Comparison of ENCODE assay signal across 11 cellular contexts in the genomic region with DNA sequence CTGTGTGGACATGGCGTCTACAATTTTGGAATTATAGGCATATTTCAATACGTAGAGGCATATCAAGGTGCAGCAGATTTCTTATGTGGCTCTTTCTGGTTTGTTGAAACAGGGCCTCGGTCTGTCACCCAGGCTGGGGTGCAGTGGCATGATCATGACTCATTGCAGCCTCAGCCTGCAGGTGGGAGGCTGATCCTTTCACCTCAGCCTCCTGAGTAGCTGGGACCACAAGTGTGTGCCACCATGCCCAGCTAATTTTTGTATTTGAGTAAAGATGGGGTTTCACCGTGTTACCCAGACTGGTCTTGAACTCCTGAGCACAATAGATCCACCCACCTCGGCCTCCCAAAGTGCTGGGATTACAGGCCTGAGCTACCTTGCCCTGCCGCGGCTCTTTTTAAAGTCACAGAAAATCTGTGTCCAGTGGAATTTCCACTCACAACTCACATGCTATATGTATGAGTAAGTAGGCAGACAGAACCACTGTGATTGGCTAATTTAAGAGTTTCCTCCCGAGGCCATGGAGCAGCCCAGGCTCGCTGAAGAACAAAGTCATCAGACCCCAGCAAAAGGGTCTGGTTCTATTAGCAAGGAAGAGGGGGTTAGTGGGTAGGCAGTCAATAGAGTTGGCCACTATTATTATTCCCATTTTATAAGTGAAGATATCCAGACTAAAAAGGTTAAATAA. TPM values are rescaled to one million over a fixed set of nuclear protein-coding genes. Genes with fewer than 3 reads are reported as not detected.
DNase-seq lines count a peak whose midpoint lies in the region; ATAC-seq, FAIRE-seq and TF ChIP-seq lines count a peak whose summit lies in the region.
"Had no signal": no experiment of that assay in that cellular context is flagged by ENCODE, and none has a peak within 500 bp of the region (broad histone marks: within the 10 kb centered on the region; RNA-seq: fewer than 3 reads in every experiment).

No MANE protein-coding gene starts in this region.

- no peaks in the 10 kb centered on the region for H3K9me3 ChIP-seq in MM.1S (replicated peaks; ENCODE audit: insufficient read depth, low read length)

- no peaks in the 10 kb centered on the region for H3K9me3 Mint-ChIP-seq in activated CD4-positive, alpha-beta T cell treated with anti-CD3 and anti-CD28 coated beads, Interleukin-2, amount 10 ng/mL, durations not matched to agents 24 days and 14 days
- no peaks in the 10 kb centered on the region for H3K9me3 Mint-ChIP-seq in activated naive CD4-positive, alpha-beta T cell treated with anti-CD3 and anti-CD28 coated beads, Interleukin-2, amount 50 U/mL, for 72 hours

- no peak overlapping the region for H3K4me3 ChIP-seq in MM.1S (ENCODE audit: low read length)
- H3K4me3 ChIP-seq: dorsolateral prefrontal cortex had no signal

- no peak for TF ChIP-seq POLR2A in GM12892 (IDR thresholded peaks at IDR 0.05; ENCODE audit: low read depth, low read length)

- no peak for TF ChIP-seq CTCF in MM.1S (IDR thresholded peaks at IDR 0.05; ENCODE audit: low read length)

- H3K4me1 ChIP-seq in MM.1S (ENCODE audit: low read length), result no peaks in the 10 kb centered on the region

- H4K20me1 ChIP-seq in MM.1S (ENCODE audit: insufficient read depth, low read length), result no peaks in the 10 kb centered on the region

- peaks cover 46% of the 10 kb centered on the region for H3K4me1 Mint-ChIP-seq in activated CD4-positive, alpha-beta T cell treated with anti-CD3 and anti-CD28 coated beads, Interleukin-2, amount 10 ng/mL, durations not matched to agents 24 days and 14 days

- no peaks in the 10 kb centered on the region for H3K79me2 ChIP-seq in MM.1S (ENCODE audit: low read length)

- no peak overlapping the region for H3K4me2 ChIP-seq in MM.1S (ENCODE audit: low read depth, low read length)

- H3K27ac Mint-ChIP-seq in activated CD4-positive, alpha-beta T cell treated with anti-CD3 and anti-CD28 coated beads, Interleukin-2, amount 10 ng/mL, durations not matched to agents 24 days and 14 days, result no peak overlapping the region
- H3K27ac Mint-ChIP-seq in activated naive CD4-positive, alpha-beta T cell treated with anti-CD3 and anti-CD28 coated beads, Interleukin-2, amount 50 U/mL, for 72 hours, result peak overlapping the region in 1 of 2 donors; percentile 79

- no peak overlapping the region for H3K9ac ChIP-seq in MM.1S (ENCODE audit: low read length)

- no peaks in the 10 kb centered on the region for H3F3A ChIP-seq in MM.1S (ENCODE audit: insufficient read depth, low read length)

- H3K36me3 Mint-ChIP-seq in activated CD4-positive, alpha-beta T cell treated with anti-CD3 and anti-CD28 coated beads, Interleukin-2, amount 10 ng/mL, durations not matched to agents 24 days and 14 days (ENCODE audit: low read depth), result peaks cover 25% of the 10 kb centered on the region
- H3K36me3 Mint-ChIP-seq in activated naive CD4-positive, alpha-beta T cell treated with anti-CD3 and anti-CD28 coated beads, Interleukin-2, amount 50 U/mL, for 72 hours, result peaks cover 0 to 17% of the 10 kb centered on the region in 2 donors

- no peak overlapping the region for H3K27ac ChIP-seq in MM.1S (ENCODE audit: low read length)
- H3K27ac ChIP-seq: dorsolateral prefrontal cortex had no signal

- peak; percentile 50 to 72 for ATAC-seq in activated naive CD4-positive, alpha-beta T cell treated with anti-CD3 and anti-CD28 coated beads, Interleukin-2, amount 50 U/mL, for 72 hours
- no peak for ATAC-seq in GM21515 (IDR thresholded peaks at IDR 0.05; ENCODE audit: unreplicated experiment)
- no peak for ATAC-seq in GM21576 (IDR thresholded peaks at IDR 0.05; ENCODE audit: unreplicated experiment)
- ATAC-seq: left ventricle myocardium superior had no signal

- FAIRE-seq in GM12892 (lab: Jason Lieb, UNC), result peak; percentile 90

- intact Hi-C loops in activated CD4-positive, alpha-beta T cell treated with anti-CD3 and anti-CD28 coated beads, Interleukin-2, amount 10 ng/mL, durations not matched to agents 24 days and 14 days (cut with micrococcal nuclease), result loop anchor here (5.0 kb wide), 1 partner anchor 1972 kb away; no protein-coding TSS in a partner anchor

- H3K27me3 ChIP-seq in MM.1S (replicated peaks; ENCODE audit: insufficient read depth, low read length), result no peaks in the 10 kb centered on the region

- H3K4me3 Mint-ChIP-seq in activated CD4-positive, alpha-beta T cell treated with anti-CD3 and anti-CD28 coated beads, Interleukin-2, amount 10 ng/mL, durations not matched to agents 24 days and 14 days, result peak overlapping the region; percentile 40

- no peak overlapping the region for H2AFZ ChIP-seq in MM.1S (ENCODE audit: low read length)

- no peak for DNase-seq in GM12892 (ENCODE audit: insufficient read length)
- DNase-seq in activated CD4-positive, alpha-beta T cell treated with anti-CD3 and anti-CD28 coated beads, Interleukin-2, amount 10 ng/mL, durations not matched to agents 24 days and 14 days, result peak; percentile 73
- DNase-seq in activated naive CD4-positive, alpha-beta T cell treated with anti-CD3 and anti-CD28 coated beads, Interleukin-2, amount 50 U/mL, for 72 hours (ENCODE audit: low spot score in 2 of 2), result peak in 1 of 2 donors; percentile 73
- peak; percentile 35 to 72 for DNase-seq in stimulated activated CD4-positive, alpha-beta T cell treated with anti-CD3 and anti-CD28 coated beads, Interleukin-4, amount 100 ng/mL, for 4 hours
- no peak for DNase-seq in MM.1S
- DNase-seq in globus pallidus (ENCODE audit: low spot score), result no peak
- DNase-seq: dorsolateral prefrontal cortex, left ventricle myocardium superior, NCI-H526 had no signal

- no peaks in the 10 kb centered on the region for H3K9me2 ChIP-seq in MM.1S (replicated peaks; ENCODE audit: insufficient read depth, low read length)

- H3K36me3 ChIP-seq in MM.1S (replicated peaks; ENCODE audit: insufficient read depth, low read length), result no peaks in the 10 kb centered on the region

- no peaks in the 10 kb centered on the region for H3K27me3 Mint-ChIP-seq in activated CD4-positive, alpha-beta T cell treated with anti-CD3 and anti-CD28 coated beads, Interleukin-2, amount 10 ng/mL, durations not matched to agents 24 days and 14 days

RNA-seq across cellular contexts. Expression of a gene that starts 9.2 kb away (rescaled TPM):
- 51.9 TPM for polyA plus RNA-seq in GM12892 (2012; ENCODE audit: missing spikeins)
- total RNA-seq in activated CD4-positive, alpha-beta T cell treated with anti-CD3 and anti-CD28 coated beads, Interleukin-2, amount 10 ng/mL, durations not matched to agents 24 days and 14 days, result 104 and 105 TPM in 2 replicates
- 100 to 1,000 TPM in 1 of 2 donors, 10 to 100 TPM in 1; 79.8 to 121 TPM for total RNA-seq in activated naive CD4-positive, alpha-beta T cell treated with anti-CD3 and anti-CD28 coated beads, Interleukin-2, amount 50 U/mL, for 72 hours

Comparison
In these comparisons a context has a peak if more than half of its experiments do, and no peak if none do; other contexts are left out.
1. DNase-seq: peak in activated CD4-positive, alpha-beta T cell treated with anti-CD3 and anti-CD28 coated beads, Interleukin-2, amount 10 ng/mL, durations not matched to agents 24 days and 14 days (single experiment) and stimulated activated CD4-positive, alpha-beta T cell treated with anti-CD3 and anti-CD28 coated beads, Interleukin-4, amount 100 ng/mL, for 4 hours (2 of 2); none in GM12892 (single experiment), MM.1S (single experiment) and globus pallidus (single experiment).
2. ATAC-seq: peak in activated naive CD4-positive, alpha-beta T cell treated with anti-CD3 and anti-CD28 coated beads, Interleukin-2, amount 50 U/mL, for 72 hours (2 of 2); none in GM21515 (single experiment) and GM21576 (single experiment).